ENCODE assay signal across 15 cellular contexts in the genomic region with DNA sequence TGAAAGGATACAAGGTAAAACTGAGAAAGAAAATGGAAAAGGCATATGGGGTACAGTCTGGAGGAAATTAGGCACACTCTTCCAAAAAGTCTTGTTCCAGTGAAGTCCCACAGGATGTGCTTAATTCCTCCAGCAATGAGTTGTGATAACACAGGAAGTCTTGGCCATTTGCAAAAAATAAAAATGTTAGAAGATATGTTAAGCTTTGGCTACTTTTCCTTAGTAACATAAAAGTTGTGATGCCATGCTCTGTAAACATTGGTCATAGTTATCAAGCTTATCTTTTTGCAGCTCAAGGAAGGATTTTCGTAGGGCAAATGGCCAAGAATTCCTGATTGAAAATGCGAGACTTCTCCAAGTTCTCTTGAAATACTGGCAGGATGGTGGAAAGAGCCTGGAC.
"Had no signal": no experiment of that assay in that cellular context is flagged by ENCODE, and none has a peak within 500 bp of the region (broad histone marks: within the 10 kb centered on the region; RNA-seq: fewer than 3 reads in every experiment).

No MANE protein-coding gene starts in this region.

- H3K27me3 ChIP-seq: breast epithelium, stomach, thyroid gland, vagina had no signal

- H3K27ac Mint-ChIP-seq: activated CD4-positive, alpha-beta T cell treated with anti-CD3 and anti-CD28 coated beads, Interleukin-2, amount 10 ng/mL, durations not matched to agents 7 days and 5 days; immature natural killer cell; nephron progenitor cell; T-helper 17 cell; WTC11 had no signal

- H3K36me3 Mint-ChIP-seq: immature natural killer cell had no signal

- H3K27ac ChIP-seq: breast epithelium, prostate gland, stomach, thyroid gland, vagina had no signal

- H3K9me3 ChIP-seq: breast epithelium, prostate gland, stomach, thyroid gland, vagina had no signal

- H3K36me3 ChIP-seq: breast epithelium, prostate gland, stomach, thyroid gland, vagina had no signal

- H3K9me3 Mint-ChIP-seq: activated CD4-positive, alpha-beta T cell treated with anti-CD3 and anti-CD28 coated beads, Interleukin-2, amount 10 ng/mL, durations not matched to agents 7 days and 5 days; immature natural killer cell; nephron progenitor cell; WTC11 had no signal

- H3K4me1 ChIP-seq: breast epithelium, prostate gland, vagina had no signal

- H3K4me1 Mint-ChIP-seq: activated CD4-positive, alpha-beta T cell treated with anti-CD3 and anti-CD28 coated beads, Interleukin-2, amount 10 ng/mL, durations not matched to agents 7 days and 5 days; immature natural killer cell had no signal

- H3K4me3 Mint-ChIP-seq: activated CD4-positive, alpha-beta T cell treated with anti-CD3 and anti-CD28 coated beads, Interleukin-2, amount 10 ng/mL, durations not matched to agents 7 days and 5 days; immature natural killer cell; nephron progenitor cell; T-helper 17 cell; WTC11 had no signal

- H3K4me3 ChIP-seq: breast epithelium, prostate gland, stomach, thyroid gland, vagina had no signal

- ATAC-seq: left lobe of liver, T-helper 17 cell, WTC11 had no signal

- DNase-seq: activated CD4-positive, alpha-beta T cell treated with anti-CD3 and anti-CD28 coated beads, Interleukin-2, amount 10 ng/mL, durations not matched to agents 7 days and 5 days; activated naive CD4-positive, alpha-beta T cell treated with anti-CD3 and anti-CD28 coated beads, Interleukin-2, amount 50 U/mL, for 16 hours; activated T-cell treated with anti-CD3 and anti-CD28 coated beads, Interleukin-2, amount 50 U/mL, for 1 hour; amniotic stem cell; immature natural killer cell; mesendoderm; nephron progenitor cell; stomach; T-helper 17 cell; thyroid gland had no signal
